Comparison of ENCODE assay signal across 1 cellular context in genomic region chr19:58451358-58452101, GRCh38.
TF ChIP-seq lines count a peak whose summit lies in the region.

Gene ZNF324B, plus strand, starts transcription at chr19:58451622. Its CDS starts 2,080 bp downstream, at chr19:58453702.

TF ChIP-seq in SK-N-SH, 30 proteins besides CTCF, POLR2A, EP300 and RAD21 (continued from another document):
- peak; percentile 53; the same call in 1 of the 2 replicates for TF ChIP-seq YY1 (IDR thresholded peaks at IDR 0.05; ENCODE audit: low read depth)
- peak; percentile 80 for TF ChIP-seq NRF1 (IDR thresholded peaks at IDR 0.05; ENCODE audit: low read depth, low read length)
